8 cellular contexts compared by ENCODE assay signal in the genomic region with DNA sequence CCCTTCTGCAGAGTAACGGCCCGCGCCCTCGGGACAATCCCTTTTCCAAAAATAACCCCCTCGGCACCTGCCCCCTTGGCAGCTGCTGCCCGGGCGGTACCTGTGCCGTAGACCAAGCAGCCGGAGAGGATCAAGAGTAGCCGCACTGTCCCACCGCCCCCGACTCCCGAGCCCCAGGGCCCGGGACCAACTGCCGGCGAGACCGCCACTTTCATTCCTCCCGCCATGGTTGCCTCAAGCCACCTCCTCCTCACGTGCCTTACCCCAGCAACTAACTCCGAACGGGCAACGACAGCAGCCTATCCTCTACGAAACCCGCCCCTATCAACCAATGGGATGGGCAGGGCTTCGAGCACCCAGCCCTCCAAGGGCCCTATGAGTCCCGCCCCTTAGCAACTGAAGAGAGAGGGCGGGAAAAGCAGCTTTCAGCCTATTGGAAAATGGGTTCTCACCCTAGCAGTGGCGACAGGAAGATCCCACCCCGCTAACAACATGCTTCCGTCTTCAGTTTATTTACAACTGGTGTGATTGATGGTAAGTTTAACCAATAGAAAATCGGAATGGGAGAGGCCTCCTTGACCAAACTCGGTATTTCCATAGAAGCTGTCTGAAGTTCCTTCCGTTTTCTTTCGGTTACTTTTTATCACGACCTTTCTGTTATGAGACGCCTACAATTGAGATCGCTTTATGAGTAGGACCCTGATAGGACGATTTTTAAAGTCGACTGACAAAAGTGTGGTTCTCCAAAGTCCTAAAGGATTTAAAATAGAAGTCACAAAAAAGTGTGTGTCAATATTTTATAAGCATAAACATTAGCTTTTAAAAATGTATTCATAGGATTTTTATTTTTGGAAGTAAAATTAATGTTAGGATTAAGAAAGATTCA. TPM values are rescaled to one million over a fixed set of nuclear protein-coding genes. Genes with fewer than 3 reads are reported as not detected.
DNase-seq lines count a peak whose midpoint lies in the region; ATAC-seq, FAIRE-seq and TF ChIP-seq lines count a peak whose summit lies in the region.

Gene NEMP1, minus strand, starts transcription at position 273 of the 886 bp plus-strand sequence. Its CDS starts 46 bp downstream, at position 227.

- H3K9ac ChIP-seq in smooth muscle cell (ENCODE audit: low read depth) = peak within 1 kb of the TSS; percentile 87

- H3K4me3 ChIP-seq in AG04449 (ENCODE audit: low read depth, low read length) (peak within 1 kb of the TSS; percentile 77), WI38 (ENCODE audit: low read depth, low read length) (peak within 1 kb of the TSS; percentile 87), bronchial epithelial cell (ENCODE audit: low read depth, low read length) (peak within 1 kb of the TSS; percentile 79), smooth muscle cell (peak within 1 kb of the TSS; percentile 70)

- FAIRE-seq in bronchial epithelial cell (lab: Jason Lieb, UNC) = peak; percentile 91

- no peaks in the 10 kb centered on the region for H3K36me3 ChIP-seq in bronchial epithelial cell (ENCODE audit: control insufficient read depth, insufficient read depth, low read length)
- no peaks in the 10 kb centered on the region for H3K36me3 ChIP-seq in smooth muscle cell (ENCODE audit: low read depth)

- no peak for TF ChIP-seq CTCF in AG04449 (IDR thresholded peaks at IDR 0.05; ENCODE audit: insufficient read depth, low read length, missing control alignments)
- TF ChIP-seq CTCF in WI38 (IDR thresholded peaks at IDR 0.05; ENCODE audit: low read depth, low read length) = no peak
- no peak for TF ChIP-seq CTCF in bronchial epithelial cell (IDR thresholded peaks at IDR 0.05; ENCODE audit: insufficient read depth, low read length, severe bottlenecking)
- no peak for TF ChIP-seq CTCF in smooth muscle cell (IDR thresholded peaks at IDR 0.05; ENCODE audit: borderline replicate concordance, insufficient read depth, poor library complexity, severe bottlenecking)

- H3K27ac ChIP-seq in smooth muscle cell (ENCODE audit: low read depth) = peak within 1 kb of the TSS; percentile 87

- H3K9me3 ChIP-seq in smooth muscle cell (replicated peaks; ENCODE audit: low read depth) = no peaks in the 10 kb centered on the region

- CTCF ChIA-PET in AG04449 (lab: Yijun Ruan, JAX) = interaction anchor here (0.8 to 3.9 kb wide), 20 partner anchors 8 to 166 kb away, joined by 3 to 26 read pairs (median 6); partner anchors contain the start of genes STAT6 and ZBTB39

- H4K20me1 ChIP-seq in smooth muscle cell (ENCODE audit: low read depth) = no peaks in the 10 kb centered on the region

- under 1% methylated on average over 38 of the region's 39 CpGs for whole genome bisulfite sequencing in smooth muscle cell (ENCODE audit: low lambda C conversion rate)

- ATAC-seq in GM18907 (IDR thresholded peaks at IDR 0.05; ENCODE audit: unreplicated experiment) (peak; percentile 94), HG03159 (IDR thresholded peaks at IDR 0.05; ENCODE audit: unreplicated experiment) (peak; percentile 96)

- peaks cover 37% of the 10 kb centered on the region for H3K79me2 ChIP-seq in smooth muscle cell (ENCODE audit: low read depth)

- H3F3A ChIP-seq in smooth muscle cell (ENCODE audit: low read depth) = peaks cover 8% of the 10 kb centered on the region

- DNase-seq in AG04449 (ENCODE audit: low read depth, low spot score) (peak; percentile 100), NCI-H2227 treated with DMSO at 0.1 percent for 48 hours (lab: John Stamatoyannopoulos, UW) (peak; percentile 95), bronchial epithelial cell (ENCODE audit: low read depth) (peak; percentile 100), iPS-NIHi11 (ENCODE audit: low spot score) (peak; percentile 97), smooth muscle cell (lab: John Stamatoyannopoulos, UW; ENCODE audit: unreplicated experiment) (peak; percentile 77)

- H2AFZ ChIP-seq in smooth muscle cell (ENCODE audit: low read depth) = peak within 1 kb of the TSS; percentile 82

- peak within 1 kb of the TSS; percentile 92 for H3K4me2 ChIP-seq in smooth muscle cell

- H3K27me3 ChIP-seq in bronchial epithelial cell (ENCODE audit: control insufficient read depth, insufficient read depth, low read length) (no peaks in the 10 kb centered on the region), smooth muscle cell (ENCODE audit: low read depth) (no peaks in the 10 kb centered on the region)

- POLR2A ChIA-PET in AG04449 (lab: Yijun Ruan, JAX) = interaction anchor here (0.7 to 2.4 kb wide), 8 partner anchors 9 to 91 kb away, joined by 3 to 35 read pairs (median 4); partner anchors contain the start of genes LRP1, NAB2 and STAT6

- H3K4me1 ChIP-seq in smooth muscle cell (ENCODE audit: low read depth) = peaks cover 12% of the 10 kb centered on the region

RNA-seq across cellular contexts. Expression of gene NEMP1, which starts in this region (rescaled TPM):
- total RNA-seq in bronchial epithelial cell = 4.2 and 5.2 TPM in 2 replicates
- total RNA-seq in smooth muscle cell = 8.9 and 12.6 TPM in 2 replicates
- 3.2 and 4.0 TPM in 2 replicates for polyA plus RNA-seq in smooth muscle cell

Comparison
In these comparisons a context has a peak if more than half of its experiments do, and no peak if none do; other contexts are left out.
1. Peak in every context shown above with its lines: DNase-seq, ATAC-seq, H3K4me3 ChIP-seq and H3K27ac ChIP-seq.